ENCODE assay signal across 17 cellular contexts in genomic region chr4:86531440-86531839, GRCh38.
DNase-seq lines count a peak whose midpoint lies in the region; ATAC-seq and TF ChIP-seq lines count a peak whose summit lies in the region.
"Had no signal": no experiment of that assay in that cellular context is flagged by ENCODE, and none has a peak within 500 bp of the region (broad histone marks: within the 10 kb centered on the region; RNA-seq: fewer than 3 reads in every experiment).

No MANE protein-coding gene starts in this region.

- H3K18ac ChIP-seq in mesendoderm (ENCODE audit: low read length) = no peak overlapping the region

- TF ChIP-seq CTCF in WERI-Rb-1 (IDR thresholded peaks at IDR 0.05; ENCODE audit: low read depth, low read length) (peak; percentile 32; the same call in 1 of the 2 replicates), coronary artery (IDR thresholded peaks at IDR 0.05) (no peak)

- H3K36me3 ChIP-seq in WERI-Rb-1 = no peaks in the 10 kb centered on the region
- no peaks in the 10 kb centered on the region for H3K36me3 ChIP-seq in mesendoderm (ENCODE audit: control insufficient read depth, insufficient read depth, low read length)
- H3K36me3 ChIP-seq: BLaER1 had no signal

- H3K9ac ChIP-seq in mesendoderm (ENCODE audit: low read length) = no peak overlapping the region
- H3K9ac ChIP-seq: BLaER1 had no signal

- H3K4ac ChIP-seq in mesendoderm (ENCODE audit: low read depth, low read length) = no peak overlapping the region

- H3K4me3 ChIP-seq in WERI-Rb-1 (ENCODE audit: low read depth, low read length) = no peak overlapping the region
- H3K4me3 ChIP-seq in mesendoderm (ENCODE audit: low read length) = no peak overlapping the region
- H3K4me3 ChIP-seq in right cardiac atrium (ENCODE audit: low read length) = no peak overlapping the region
- no peak overlapping the region for H3K4me3 ChIP-seq in coronary artery
- H3K4me3 ChIP-seq: BLaER1, GM12878, GM23338 had no signal

- H3K27ac ChIP-seq in WERI-Rb-1 (no peak overlapping the region), mesendoderm (ENCODE audit: low read depth, low read length) (no peak overlapping the region), right cardiac atrium (ENCODE audit: low read length) (no peak overlapping the region), coronary artery (no peak overlapping the region)
- H3K27ac ChIP-seq: BLaER1 had no signal

- no peaks in the 10 kb centered on the region for H3K79me1 ChIP-seq in mesendoderm (ENCODE audit: low read length)

- intact Hi-C loops in right cardiac atrium (cut with DNase I) = no loop called here

- no peak overlapping the region for H3K56ac ChIP-seq in mesendoderm (ENCODE audit: low read length)

- H2AK5ac ChIP-seq in mesendoderm (ENCODE audit: low read length) = no peak overlapping the region

- H4K8ac ChIP-seq in mesendoderm (ENCODE audit: low read depth, low read length) = no peak overlapping the region

- WGBS in mesendoderm (ENCODE audit: extremely low coverage, insufficient coverage, low lambda C conversion rate) = no CpG with 5 or more reads among the region's 2 CpGs
- 78% methylated on average over 2 of the region's 2 CpGs for WGBS in right cardiac atrium

- H3K9me3 ChIP-seq in WERI-Rb-1 (ENCODE audit: severe bottlenecking) = no peaks in the 10 kb centered on the region
- no peaks in the 10 kb centered on the region for H3K9me3 ChIP-seq in right cardiac atrium (ENCODE audit: control insufficient read depth, low read length)
- H3K9me3 ChIP-seq: BLaER1 had no signal

- no peak overlapping the region for H2BK15ac ChIP-seq in mesendoderm (replicated peaks; ENCODE audit: low read depth)

- H3K79me2 ChIP-seq in mesendoderm (ENCODE audit: control insufficient read depth, insufficient read depth, low read length) = no peaks in the 10 kb centered on the region

- H2BK5ac ChIP-seq in mesendoderm (ENCODE audit: low read length) = no peak overlapping the region

- no peak overlapping the region for H2BK120ac ChIP-seq in mesendoderm (ENCODE audit: low read depth, low read length)

- H3K4me1 ChIP-seq in mesendoderm (ENCODE audit: control insufficient read depth, low read depth, low read length) = no peaks in the 10 kb centered on the region
- no peaks in the 10 kb centered on the region for H3K4me1 ChIP-seq in right cardiac atrium (ENCODE audit: control insufficient read depth, insufficient read depth, low read length)

- ATAC-seq in right cardiac atrium = no peak
- no peak for ATAC-seq in GM21447 (IDR thresholded peaks at IDR 0.05; ENCODE audit: unreplicated experiment)
- ATAC-seq: GM23338 had no signal

- H3K27me3 ChIP-seq in WERI-Rb-1 (ENCODE audit: insufficient read depth, low read depth, severe bottlenecking) (no peaks in the 10 kb centered on the region), mesendoderm (ENCODE audit: insufficient read depth, low read length, poor library complexity) (no peaks in the 10 kb centered on the region), right cardiac atrium (ENCODE audit: control insufficient read depth, insufficient read depth) (no peaks in the 10 kb centered on the region)
- H3K27me3 ChIP-seq: BLaER1 had no signal

- no peak overlapping the region for H3K4me2 ChIP-seq in mesendoderm (ENCODE audit: low read length)
- H3K4me2 ChIP-seq: BLaER1, GM23338 had no signal

- H3K23ac ChIP-seq in mesendoderm (ENCODE audit: low read length) = no peak overlapping the region

- H4K5ac ChIP-seq in mesendoderm (ENCODE audit: low read length) = no peak overlapping the region

- peak; percentile 5 for DNase-seq in NOMO-1 treated with DMSO at 0.1 percent for 48 hours (lab: John Stamatoyannopoulos, UW; ENCODE audit: unreplicated experiment)
- DNase-seq in NOMO-1 (lab: John Stamatoyannopoulos, UW; ENCODE audit: unreplicated experiment in 2 of 2) = no peak
- DNase-seq in WERI-Rb-1 = peak; percentile 88
- DNase-seq in mesendoderm = peak; percentile 28
- no peak for DNase-seq in right cardiac atrium
- no peak for DNase-seq in coronary artery (ENCODE audit: low spot score)
- DNase-seq: 8988T; CD4-positive, alpha-beta memory T cell; DMS 273 treated with DMSO at 0.1 percent for 48 hours; DMS53; DND-41; EL; HCEC 1CT had no signal

Comparison
In these comparisons a context has a peak if more than half of its experiments do, and no peak if none do; other contexts are left out.
1. DNase-seq: peak in NOMO-1 treated with DMSO at 0.1 percent for 48 hours (single experiment), WERI-Rb-1 (single experiment) and mesendoderm (single experiment); none in NOMO-1 (0 of 2), right cardiac atrium (0 of 3) and coronary artery (single experiment).